Comparison of ENCODE assay signal across 27 cellular contexts in genomic region chr4:170271723-170272122, GRCh38.
"Had no signal": no experiment of that assay in that cellular context is flagged by ENCODE, and none has a peak within 500 bp of the region (broad histone marks: within the 10 kb centered on the region; RNA-seq: fewer than 3 reads in every experiment).

No MANE protein-coding gene starts in this region.

- H3K36me3 ChIP-seq: adrenal gland, esophagus squamous epithelium, gastrocnemius medialis, heart right ventricle, ovary, prostate gland, spleen, upper lobe of left lung had no signal

- H3K27me3 ChIP-seq: adrenal gland, esophagus squamous epithelium, gastrocnemius medialis, heart right ventricle, ovary, spleen, upper lobe of left lung had no signal

- H3K4me1 ChIP-seq: adrenal gland, esophagus squamous epithelium, gastrocnemius medialis, heart right ventricle, prostate gland, spleen, upper lobe of left lung had no signal

- FAIRE-seq: bronchial epithelial cell had no signal

- H3K27me3 Mint-ChIP-seq: activated CD4-positive, alpha-beta T cell treated with anti-CD3 and anti-CD28 coated beads for 36 hours; activated T-cell treated with anti-CD3 and anti-CD28 coated beads, Interleukin-2, amount 50 U/mL, for 24 hours; memory B cell; natural killer cell treated with Interleukin-12 subunit alpha and Interleukin-12 subunit beta and Interleukin-15 and Interleukin-18, amount 100 ng/mL, for 72 hours had no signal

- H3K4me3 ChIP-seq: adrenal gland, esophagus squamous epithelium, gastrocnemius medialis, heart right ventricle, ovary, prostate gland, spleen, upper lobe of left lung had no signal

- H3K9me3 Mint-ChIP-seq: memory B cell had no signal

- ATAC-seq: activated CD4-positive, alpha-beta T cell treated with anti-CD3 and anti-CD28 coated beads for 36 hours; activated T-helper 17 cell treated with anti-CD3 and anti-CD28 coated beads, Interleukin-2, amount 50 U/mL, for 72 hours; gastrocnemius medialis; heart right ventricle; left cardiac atrium; natural killer cell treated with Interleukin-12 subunit alpha and Interleukin-12 subunit beta and Interleukin-15 and Interleukin-18, amount 100 ng/mL, for 72 hours; WTC11 had no signal

- H3K36me3 Mint-ChIP-seq: activated naive CD8-positive, alpha-beta T cell; memory B cell; natural killer cell treated with Interleukin-12 subunit alpha and Interleukin-12 subunit beta and Interleukin-15 and Interleukin-18, amount 100 ng/mL, for 72 hours had no signal

- H3K27ac ChIP-seq: adrenal gland, esophagus squamous epithelium, gastrocnemius medialis, heart right ventricle, ovary, prostate gland, spleen, upper lobe of left lung had no signal

- H3K4me3 Mint-ChIP-seq: activated CD4-positive, alpha-beta T cell treated with anti-CD3 and anti-CD28 coated beads for 36 hours; activated naive CD8-positive, alpha-beta T cell; activated T-cell treated with anti-CD3 and anti-CD28 coated beads, Interleukin-2, amount 50 U/mL, for 24 hours; activated T-helper 17 cell treated with anti-CD3 and anti-CD28 coated beads, Interleukin-2, amount 50 U/mL, for 72 hours; endodermal cell; memory B cell; natural killer cell treated with Interleukin-12 subunit alpha and Interleukin-12 subunit beta and Interleukin-15 and Interleukin-18, amount 100 ng/mL, for 72 hours; WTC11 had no signal

- H3K4me1 Mint-ChIP-seq: activated CD4-positive, alpha-beta T cell treated with anti-CD3 and anti-CD28 coated beads for 36 hours; activated T-helper 17 cell treated with anti-CD3 and anti-CD28 coated beads, Interleukin-2, amount 50 U/mL, for 72 hours; endodermal cell; memory B cell had no signal

- DNase-seq: activated CD4-positive, alpha-beta T cell treated with anti-CD3 and anti-CD28 coated beads for 36 hours; activated CD4-positive, alpha-beta T cell treated with anti-CD3 and anti-CD28 coated beads, Interleukin-2, amount 50 U/mL, for 4 hours; activated CD8-positive, alpha-beta memory T cell treated with anti-CD3 and anti-CD28 coated beads for 24 hours; activated CD8-positive, alpha-beta memory T cell treated with anti-CD3 and anti-CD28 coated beads, Interleukin-2, amount 50 U/mL, for 4 hours; activated naive CD4-positive, alpha-beta T cell; activated T-cell treated with anti-CD3 and anti-CD28 coated beads, Interleukin-2, amount 50 U/mL, for 24 hours; adrenal gland; cortex of kidney; endodermal cell; esophagus squamous epithelium; gastrocnemius medialis; heart right ventricle; islet precursor cell; left cardiac atrium; ovary; spleen; stimulated activated CD4-positive, alpha-beta T cell treated with anti-CD3 and anti-CD28 coated beads, Interleukin-4, amount 100 ng/mL, for 1 hour; stimulated activated naive CD4-positive, alpha-beta T cell; T1000; upper lobe of left lung had no signal

- H3K27ac Mint-ChIP-seq: activated CD4-positive, alpha-beta T cell treated with anti-CD3 and anti-CD28 coated beads for 36 hours; activated naive CD8-positive, alpha-beta T cell; activated T-cell treated with anti-CD3 and anti-CD28 coated beads, Interleukin-2, amount 50 U/mL, for 24 hours; activated T-helper 17 cell treated with anti-CD3 and anti-CD28 coated beads, Interleukin-2, amount 50 U/mL, for 72 hours; endodermal cell; memory B cell; natural killer cell treated with Interleukin-12 subunit alpha and Interleukin-12 subunit beta and Interleukin-15 and Interleukin-18, amount 100 ng/mL, for 72 hours; WTC11 had no signal

- H3K9me3 ChIP-seq: esophagus squamous epithelium, gastrocnemius medialis, ovary, prostate gland had no signal
